ENCODE assay signal across 9 cellular contexts in the genomic region with DNA sequence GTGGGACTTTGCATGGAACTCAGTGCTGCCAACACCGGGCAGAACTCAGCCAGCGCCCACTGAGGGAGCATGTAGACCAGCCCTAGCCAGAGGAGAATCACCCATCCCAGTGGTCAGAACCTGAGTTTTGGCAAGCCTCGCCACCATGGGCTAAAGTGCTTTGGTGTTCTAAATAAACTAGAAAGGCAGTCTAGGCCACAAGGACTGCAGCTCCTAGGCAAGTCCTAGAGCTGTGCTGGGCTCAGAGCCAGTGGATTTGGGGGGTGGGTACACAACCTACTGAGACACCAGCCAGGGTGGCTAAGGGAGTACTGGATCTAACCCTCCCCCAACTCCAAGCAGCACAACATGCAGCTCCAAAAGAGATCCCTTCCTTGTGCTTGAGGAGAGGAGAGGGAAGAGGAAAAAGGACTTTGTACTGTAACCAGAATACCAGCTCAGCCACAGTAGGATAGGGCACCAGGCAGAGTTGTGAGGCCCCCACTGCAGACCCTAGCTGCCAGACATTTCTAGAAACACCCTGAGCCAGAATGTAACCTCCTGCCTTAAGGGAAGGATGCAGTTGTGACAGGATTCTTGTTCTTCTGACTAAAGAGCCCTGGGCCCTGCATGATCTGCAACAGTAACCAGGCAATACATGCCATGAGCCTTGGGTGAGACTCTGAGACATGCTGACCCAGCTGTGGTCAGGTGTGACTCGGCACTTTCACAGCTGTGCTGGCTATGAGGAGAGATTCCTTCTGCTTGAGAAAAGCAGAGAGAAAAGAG. TPM values are rescaled to one million over a fixed set of nuclear protein-coding genes. Genes with fewer than 3 reads are reported as not detected.
A peak's percentile ranks its signal among the peaks of the same experiment; 100 is the strongest.
DNase-seq lines count a peak whose midpoint lies in the region; ATAC-seq and TF ChIP-seq lines count a peak whose summit lies in the region.
"Had no signal": no experiment of that assay in that cellular context is flagged by ENCODE, and none has a peak within 500 bp of the region (broad histone marks: within the 10 kb centered on the region; RNA-seq: fewer than 3 reads in every experiment).

No MANE protein-coding gene starts in this region.

- H3K36me3 ChIP-seq in MG63: no peaks in the 10 kb centered on the region

- in situ Hi-C loops in GM13976 (cut with MboI; ENCODE audit: low sequenced_read_pairs, unreplicated experiment): no loop called here

- TF ChIP-seq CTCF in fibroblast of the aortic adventitia (IDR thresholded peaks at IDR 0.05; ENCODE audit: insufficient read depth, low read length) (no peak), GM13976 (IDR thresholded peaks at IDR 0.05; ENCODE audit: borderline replicate concordance, control extremely low read depth, extremely low read depth, insufficient read depth, missing control alignments) (no peak), GM10266 (IDR thresholded peaks at IDR 0.05; ENCODE audit: control insufficient read depth, insufficient read depth, low read depth, missing control alignments) (no peak)

- H3K27me3 ChIP-seq in MG63: no peaks in the 10 kb centered on the region

- ATAC-seq in GM21723 (IDR thresholded peaks at IDR 0.05; ENCODE audit: unreplicated experiment): peak; percentile 70

- H3K9me3 ChIP-seq in MG63: peaks cover 4% of the 10 kb centered on the region; the same call in 1 of the 2 replicates

- DNase-seq in EH (ENCODE audit: low read depth) (peak; percentile 70), MG63 (peak; percentile 35), fibroblast of the aortic adventitia (ENCODE audit: low read depth) (peak; percentile 76), GM13976 (ENCODE audit: low spot score) (no peak), GM10266 (ENCODE audit: extremely low spot score) (no peak), superior temporal gyrus (ENCODE audit: extremely low spot score) (no peak), NCI-H1105 (lab: John Stamatoyannopoulos, UW) (no peak)
- DNase-seq: stimulated activated CD4-positive, alpha-beta T cell treated with anti-CD3 and anti-CD28 coated beads, Interleukin-4, amount 100 ng/mL, for 4 hours had no signal

- H3K4me3 ChIP-seq in MG63 (no peak overlapping the region), fibroblast of the aortic adventitia (ENCODE audit: low read depth, low read length) (no peak overlapping the region)

RNA-seq across cellular contexts. Expression of a gene that starts 24.4 kb away (rescaled TPM):
- total RNA-seq in MG63 (2014; rRNA removed; shearing (Covaris generic); ENCODE audit: low replicate concordance): 3.7 and 4.1 TPM in 2 replicates
- total RNA-seq in fibroblast of the aortic adventitia (ENCODE audit: low replicate concordance): 43.3 and 59.9 TPM in 2 replicates

Comparison
In these comparisons a context has a peak if more than half of its experiments do, and no peak if none do; other contexts are left out.
1. DNase-seq: peak in EH (single experiment), MG63 (single experiment) and fibroblast of the aortic adventitia (single experiment); none in GM13976 (single experiment), GM10266 (single experiment), superior temporal gyrus (single experiment) and NCI-H1105 (single experiment).